Comparison of ENCODE assay signal across 8 cellular contexts in genomic region chr6:87393026-87393622, GRCh38. TPM values are rescaled to one million over a fixed set of nuclear protein-coding genes. Genes with fewer than 3 reads are reported as not detected.
DNase-seq lines count a peak whose midpoint lies in the region; ATAC-seq and TF ChIP-seq lines count a peak whose summit lies in the region.

No MANE protein-coding gene starts in this region.

- H3K27me3 ChIP-seq in SJCRH30 (no peaks in the 10 kb centered on the region), mammary epithelial cell (ENCODE audit: insufficient read depth, low read length) (no peaks in the 10 kb centered on the region)

- CTCF ChIA-PET in mammary epithelial cell (lab: Charles Lee; ENCODE audit: low non-redundant PET) = interaction anchor here (0.7 kb wide), 1 partner anchor 12 kb away, joined by 3 read pairs; no protein-coding TSS in a partner anchor

- no peaks in the 10 kb centered on the region for H3K4me1 ChIP-seq in SJCRH30
- H3K4me1 ChIP-seq in mammary epithelial cell (ENCODE audit: insufficient read depth, low read length) = no peaks in the 10 kb centered on the region

- BruUV-seq in mammary epithelial cell (replicated peaks; lab: Mats Ljungman, UMichigan) = no TSS peak

- peak; percentile 66 to 69 for TF ChIP-seq CTCF in mammary epithelial cell (conservative IDR thresholded peaks at IDR 0.05 in 1 of 2, IDR thresholded peaks at IDR 0.05 in 1 of 2; ENCODE audit: extremely low read depth in 1 of 2, insufficient read depth in 1 of 2, low read depth in 1 of 2, low read length in 2 of 2)

- no peak overlapping the region for H3K9ac ChIP-seq in mammary epithelial cell (ENCODE audit: insufficient read depth, low read length)

- H3K27ac ChIP-seq in SJCRH30 = no peak overlapping the region
- no peak overlapping the region for H3K27ac ChIP-seq in mammary epithelial cell (ENCODE audit: insufficient read depth, low read depth, low read length)

- DNase-seq in activated gamma-delta T cell treated with Interleukin-2 at 50 U/mL for 16 hours (peak; percentile 17), activated gamma-delta T cell (lab: John Stamatoyannopoulos, UW) (no peak), NCI-H1048 (lab: John Stamatoyannopoulos, UW) (peak; percentile 40), SJCRH30 (peak; percentile 16 to 77), mammary epithelial cell (peak; percentile 25), kidney glomerular epithelial cell (lab: John Stamatoyannopoulos, UW) (peak; percentile 31)
- DNase-seq in stimulated activated CD8-positive, alpha-beta memory T cell treated with anti-CD3 and anti-CD28 coated beads, Interleukin-4, amount 100 ng/mL, for 48 hours = peak; percentile 37

- no peaks in the 10 kb centered on the region for H3K79me2 ChIP-seq in mammary epithelial cell (ENCODE audit: insufficient read depth, low read length)

- H4K20me1 ChIP-seq in mammary epithelial cell (ENCODE audit: insufficient read depth, low read length) = no peaks in the 10 kb centered on the region

- ATAC-seq in HG02623 (IDR thresholded peaks at IDR 0.05; ENCODE audit: unreplicated experiment) = peak; percentile 90

- H3K9me3 ChIP-seq in SJCRH30 (replicated peaks) = no peaks in the 10 kb centered on the region
- no peaks in the 10 kb centered on the region for H3K9me3 ChIP-seq in mammary epithelial cell (replicated peaks; ENCODE audit: insufficient read depth, low read length)

- H3K4me2 ChIP-seq in mammary epithelial cell (ENCODE audit: insufficient read depth, low read depth, low read length) = no peak overlapping the region

- in situ Hi-C loops in mammary epithelial cell (cut with MboI; ENCODE audit: low sequenced_read_pairs in 2 of 2) = loop anchor here (25.0 kb wide), 2 partner anchors 256 to 419 kb away; no protein-coding TSS in a partner anchor

- WGBS in mammary epithelial cell (ENCODE audit: low coverage, missing lambda C conversion rate) = 10% methylated on average over 2 of the region's 2 CpGs

- H2AFZ ChIP-seq in mammary epithelial cell (ENCODE audit: low read depth, low read length) = no peak overlapping the region

- intact Hi-C loops in mammary epithelial cell (cut with micrococcal nuclease) = loop anchor here (1.0 to 10.0 kb wide), 5 partner anchors 302 to 1479 kb away; no protein-coding TSS in a partner anchor

- H3K4me3 ChIP-seq in SJCRH30 = no peak overlapping the region
- no peak overlapping the region for H3K4me3 ChIP-seq in mammary epithelial cell (replicated peaks in 1 of 3; ENCODE audit: insufficient read depth in 1 of 3, low read depth in 2 of 3, low read length in 3 of 3)

- H3K36me3 ChIP-seq in SJCRH30 (no peaks in the 10 kb centered on the region), mammary epithelial cell (ENCODE audit: insufficient read depth, low read length) (no peaks in the 10 kb centered on the region)

- dilution Hi-C loops in mammary epithelial cell (cut with HindIII; ENCODE audit: low sequenced_read_pairs) = no loop called here

RNA-seq across cellular contexts. Expression of gene CFAP206, which starts 14.6 kb away (rescaled TPM):
- total RNA-seq in SJCRH30 (2014; rRNA removed; shearing (Covaris generic)) = 0.23 and 0.45 TPM in 2 replicates
- total RNA-seq in mammary epithelial cell = 1 to 10 TPM in 1 of 2 donors, under 1 TPM in 1; 0.99 to 1.2 TPM
- polyA plus RNA-seq in mammary epithelial cell = 0.22 TPM
- not detected for polyA minus RNA-seq in mammary epithelial cell

RNA-seq across cellular contexts. Expression of gene C6orf163, which starts 48.5 kb away (rescaled TPM):
- total RNA-seq in SJCRH30 (2014; rRNA removed; shearing (Covaris generic)) = 0.79 and 2.2 TPM in 2 replicates
- 1 to 10 TPM; 1.4 to 2.5 TPM for total RNA-seq in mammary epithelial cell
- 0.20 TPM for polyA plus RNA-seq in mammary epithelial cell
- not detected for polyA minus RNA-seq in mammary epithelial cell
